ENCODE assay signal across 8 cellular contexts in the genomic region with DNA sequence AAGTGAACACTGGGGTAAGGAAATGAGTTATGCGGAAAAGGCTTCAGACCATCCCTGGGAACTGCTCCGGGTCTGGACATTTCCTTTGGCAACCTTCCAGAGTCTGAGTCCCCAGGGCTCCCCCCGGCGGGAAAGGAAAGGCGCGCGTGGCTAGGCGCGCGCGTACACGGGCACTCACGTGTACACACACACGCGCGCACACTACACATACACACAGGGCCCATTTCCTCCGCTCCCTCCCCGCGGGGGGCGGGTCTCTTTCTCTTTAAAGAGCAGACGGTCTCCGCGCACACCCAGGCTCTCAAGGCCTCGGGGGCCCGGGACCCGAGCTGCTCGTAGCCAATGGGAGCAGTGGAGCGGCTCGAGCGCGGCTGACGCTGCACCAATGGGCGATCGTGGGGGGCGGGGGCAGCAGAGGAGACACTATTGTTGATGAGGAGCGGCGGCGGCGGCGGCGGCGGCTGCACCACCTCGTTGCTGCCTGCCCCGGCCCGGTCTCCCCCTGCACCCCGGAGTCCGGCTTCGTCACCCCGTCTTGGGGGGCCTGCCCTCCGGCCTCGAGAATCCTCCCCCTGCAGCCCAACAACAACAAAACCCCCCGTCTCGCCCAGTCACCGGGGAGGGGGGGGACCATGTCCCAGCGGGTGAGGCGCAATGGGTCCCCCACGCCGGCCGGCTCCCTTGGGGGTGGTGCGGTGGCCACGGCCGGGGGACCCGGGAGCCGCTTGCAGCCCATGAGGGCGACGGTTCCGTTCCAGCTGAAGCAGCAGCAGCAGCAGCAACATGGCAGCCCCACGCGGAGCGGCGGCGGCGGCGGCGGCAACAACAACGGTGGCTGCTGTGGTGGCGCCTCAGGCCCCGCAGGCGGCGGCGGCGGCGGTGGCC. TPM values are rescaled to one million over a fixed set of nuclear protein-coding genes. Genes with fewer than 3 reads are reported as not detected.
DNase-seq lines count a peak whose midpoint lies in the region; ATAC-seq, FAIRE-seq and TF ChIP-seq lines count a peak whose summit lies in the region.

A gene (plus strand): TSS at position 414 of the 885 bp plus-strand sequence. CDS start 219 bp downstream, at position 633.

- peak within 1 kb of the TSS; percentile 95 for H3K27ac ChIP-seq in WERI-Rb-1
- peak within 1 kb of the TSS; percentile 86 for H3K27ac ChIP-seq in iPS-20b (ENCODE audit: low read length)
- H3K27ac ChIP-seq in skin epidermis = peak within 1 kb of the TSS; percentile 67 to 96 (median 88)

- H3K36me3 ChIP-seq in WERI-Rb-1 = no peaks in the 10 kb centered on the region; the same call in 1 of the 2 replicates
- H3K36me3 ChIP-seq in bronchial epithelial cell (ENCODE audit: control insufficient read depth, insufficient read depth, low read length) = no peaks in the 10 kb centered on the region
- H3K36me3 ChIP-seq in iPS-20b (ENCODE audit: insufficient read depth, low read depth, low read length) = no peaks in the 10 kb centered on the region

- TF ChIP-seq CTCF in WERI-Rb-1 (IDR thresholded peaks at IDR 0.05; ENCODE audit: low read depth, low read length) (no peak), bronchial epithelial cell (IDR thresholded peaks at IDR 0.05; ENCODE audit: insufficient read depth, low read length, severe bottlenecking) (no peak)

- H3K4me1 ChIP-seq in iPS-20b (ENCODE audit: insufficient read depth, low read length) = peaks cover 4% of the 10 kb centered on the region

- H3K9ac ChIP-seq in iPS-20b (ENCODE audit: low read depth, low read length) = peak within 1 kb of the TSS; percentile 87; the same call in 1 of the 2 replicates

- H3K4me3 ChIP-seq in WERI-Rb-1 (ENCODE audit: low read depth, low read length) (peak within 1 kb of the TSS; percentile 96), bronchial epithelial cell (ENCODE audit: low read depth, low read length) (peak within 1 kb of the TSS; percentile 89), iPS-20b (ENCODE audit: low read length) (peak within 1 kb of the TSS; percentile 84), skin epidermis (peak within 1 kb of the TSS; percentile 68 to 99 (median 98))

- no peaks in the 10 kb centered on the region for H3K27me3 ChIP-seq in WERI-Rb-1 (ENCODE audit: insufficient read depth, low read depth, severe bottlenecking)
- no peaks in the 10 kb centered on the region for H3K27me3 ChIP-seq in bronchial epithelial cell (ENCODE audit: control insufficient read depth, insufficient read depth, low read length)
- H3K27me3 ChIP-seq in iPS-20b (ENCODE audit: insufficient read depth, low read length) = no peaks in the 10 kb centered on the region

- H3K9me3 ChIP-seq in WERI-Rb-1 (ENCODE audit: severe bottlenecking) (no peaks in the 10 kb centered on the region), iPS-20b (ENCODE audit: insufficient read depth, low read depth, low read length) (no peaks in the 10 kb centered on the region)

- ATAC-seq in GM18909 (IDR thresholded peaks at IDR 0.05; ENCODE audit: poor library complexity, unreplicated experiment) = peak; percentile 91
- ATAC-seq in HG03159 (IDR thresholded peaks at IDR 0.05; ENCODE audit: unreplicated experiment) = peak; percentile 84

- FAIRE-seq in bronchial epithelial cell (lab: Jason Lieb, UNC) = no peak

- DNase-seq in AG08395 (ENCODE audit: low spot score) (peak; percentile 97), NCI-H2227 (lab: John Stamatoyannopoulos, UW; ENCODE audit: unreplicated experiment) (peak; percentile 100), WERI-Rb-1 (peak; percentile 99), bronchial epithelial cell (ENCODE audit: low read depth) (peak; percentile 87)

RNA-seq across cellular contexts. Expression of the gene that starts here (rescaled TPM):
- total RNA-seq in bronchial epithelial cell = 2.6 TPM in 2 replicates

Comparison
In these comparisons a context has a peak if more than half of its experiments do, and no peak if none do; other contexts are left out.
1. Peak in every context shown above with its lines: DNase-seq, ATAC-seq, H3K4me3 ChIP-seq and H3K27ac ChIP-seq.